13 cellular contexts compared by ENCODE assay signal in genomic region chr11:32852142-32852541, GRCh38. TPM values are rescaled to one million over a fixed set of nuclear protein-coding genes. Genes with fewer than 3 reads are reported as not detected.
A peak's percentile ranks its signal among the peaks of the same experiment; 100 is the strongest.
DNase-seq lines count a peak whose midpoint lies in the region; ATAC-seq, FAIRE-seq and TF ChIP-seq lines count a peak whose summit lies in the region.
"Had no signal": no experiment of that assay in that cellular context is flagged by ENCODE, and none has a peak within 500 bp of the region (broad histone marks: within the 10 kb centered on the region; RNA-seq: fewer than 3 reads in every experiment).

No MANE protein-coding gene starts in this region.

- H3K36me3 ChIP-seq in ACC112 (ENCODE audit: insufficient read depth, low read length) = no peaks in the 10 kb centered on the region
- peaks cover 0 to 3% of the 10 kb centered on the region in 2 experiments for H3K36me3 ChIP-seq in keratinocyte (ENCODE audit: control insufficient read depth in 2 of 2, extremely low read depth in 1 of 2, insufficient read depth in 2 of 2, low read length in 2 of 2)
- H3K36me3 ChIP-seq in A673 (ENCODE audit: insufficient read depth, low read length, poor library complexity, severe bottlenecking) = no peaks in the 10 kb centered on the region

- H2AFZ ChIP-seq in ACC112 (ENCODE audit: low read length, unreplicated experiment) (peak overlapping the region; percentile 66), keratinocyte (ENCODE audit: control insufficient read depth, low read length) (no peak overlapping the region)

- H3K79me2 ChIP-seq in ACC112 (ENCODE audit: control insufficient read depth, insufficient read depth, low read length, unreplicated experiment) = no peaks in the 10 kb centered on the region
- H3K79me2 ChIP-seq in keratinocyte (ENCODE audit: control insufficient read depth, insufficient read depth, low read length) = no peaks in the 10 kb centered on the region

- H3K4me1 ChIP-seq in ACC112 (ENCODE audit: control insufficient read depth, insufficient read depth, low read length, unreplicated experiment) (no peaks in the 10 kb centered on the region), keratinocyte (ENCODE audit: control insufficient read depth, extremely low read depth, insufficient read depth, low read length) (peaks cover 9% of the 10 kb centered on the region), A673 (ENCODE audit: insufficient read depth, low read length, poor library complexity, severe bottlenecking) (peaks cover 10% of the 10 kb centered on the region)
- H3K4me1 ChIP-seq: body of pancreas had no signal

- H3K27me3 ChIP-seq in ACC112 (ENCODE audit: insufficient read depth, low read length) (no peaks in the 10 kb centered on the region), keratinocyte (ENCODE audit: control insufficient read depth, extremely low read depth, insufficient read depth, low read length) (no peaks in the 10 kb centered on the region), A673 (replicated peaks; ENCODE audit: insufficient read depth, low read depth, low read length, poor library complexity) (no peaks in the 10 kb centered on the region)
- H3K27me3 ChIP-seq: body of pancreas had no signal

- no peak overlapping the region for H3K27ac ChIP-seq in ACC112 (ENCODE audit: low read depth, low read length)
- peak overlapping the region; percentile 70 for H3K27ac ChIP-seq in keratinocyte (ENCODE audit: control insufficient read depth, insufficient read depth, low read length)
- H3K27ac ChIP-seq in A673 (ENCODE audit: low read depth, low read length, poor library complexity, severe bottlenecking) = no peak overlapping the region
- H3K27ac ChIP-seq: body of pancreas had no signal

- no peak for ATAC-seq in GM21367 (IDR thresholded peaks at IDR 0.05; ENCODE audit: unreplicated experiment)
- ATAC-seq: body of pancreas had no signal

- TF ChIP-seq CTCF in keratinocyte (optimal IDR thresholded peaks at IDR 0.05 in 1 of 3, IDR thresholded peaks at IDR 0.05 in 1 of 3, conservative IDR thresholded peaks at IDR 0.05 in 1 of 3; ENCODE audit: extremely low read depth in 1 of 3, insufficient read depth in 2 of 3, low read length in 3 of 3) = peak in 1 of 3 experiments; percentile 4
- no peak for TF ChIP-seq CTCF in A673 (conservative IDR thresholded peaks at IDR 0.05; ENCODE audit: low read depth, low read length)

- H3K4me2 ChIP-seq in keratinocyte (ENCODE audit: control insufficient read depth, extremely low read depth, insufficient read depth, low read depth, low read length) = peak overlapping the region; percentile 56

- CTCF ChIA-PET in A673 (lab: Charles Lee) = no interaction called here

- no peaks in the 10 kb centered on the region for H4K20me1 ChIP-seq in keratinocyte (ENCODE audit: control insufficient read depth, extremely low read depth, insufficient read depth, low read length)

- H3K4me3 ChIP-seq in ACC112 (ENCODE audit: low read depth, low read length) (no peak overlapping the region), keratinocyte (ENCODE audit: control insufficient read depth in 2 of 3, extremely low read depth in 1 of 3, insufficient read depth in 2 of 3, low read depth in 1 of 3, low read length in 3 of 3) (no peak overlapping the region), A673 (ENCODE audit: low read depth, low read length, poor library complexity, severe bottlenecking) (no peak overlapping the region)
- H3K4me3 ChIP-seq: body of pancreas had no signal

- POLR2A ChIA-PET in A673 (lab: Charles Lee; ENCODE audit: low non-redundant PET) = no interaction called here

- no peaks in the 10 kb centered on the region for H3K9me3 ChIP-seq in keratinocyte (ENCODE audit: control insufficient read depth, low read depth, low read length)
- H3K9me3 ChIP-seq in A673 (ENCODE audit: low read depth, low read length, poor library complexity, severe bottlenecking) = no peaks in the 10 kb centered on the region
- H3K9me3 ChIP-seq: body of pancreas had no signal

- dilution Hi-C loops in keratinocyte (cut with MboI; ENCODE audit: extremely low pct_ligation_motif_present, low sequenced_read_pairs) = no loop called here

- intact Hi-C loops in A673 (cut with micrococcal nuclease; ENCODE audit: unreplicated experiment) = no loop called here

- H3K9me1 ChIP-seq in keratinocyte (ENCODE audit: control insufficient read depth, extremely low read depth, insufficient read depth, low read length) = no peaks in the 10 kb centered on the region

- FAIRE-seq in keratinocyte (lab: Jason Lieb, UNC) = peak; percentile 81

- DNase-seq in LoVo (ENCODE audit: low spot score) (peak; percentile 87), astrocyte of the hippocampus (ENCODE audit: low read depth, low spot score) (peak; percentile 54), keratinocyte (ENCODE audit: low read depth, low spot score) (peak; percentile 46), kidney glomerular epithelial cell (lab: John Stamatoyannopoulos, UW) (no peak), HuH-7.5 (ENCODE audit: low spot score) (no peak), A673 (ENCODE audit: low spot score) (no peak)
- DNase-seq: body of pancreas; NCI-H1417; NK-92 treated with Interleukin-12 subunit alpha and Interleukin-12 subunit beta, amount 100 ng/mL, for 24 hours; right cardiac atrium had no signal

- no TSS peak for BruUV-seq in A673 (replicated peaks; lab: Mats Ljungman, UMichigan)

- peak overlapping the region; percentile 45 for H3K9ac ChIP-seq in keratinocyte (ENCODE audit: control insufficient read depth, extremely low read depth, insufficient read depth, low read length)

RNA-seq across cellular contexts. Expression of gene PRRG4, which starts 22.4 kb away (rescaled TPM):
- polyA plus RNA-seq in keratinocyte = 6.9 to 12.4 TPM (median 10.0 TPM) in 3 replicates
- polyA plus RNA-seq in keratinocyte (2011; ENCODE audit: low read depth) = 9.1 TPM
- polyA plus RNA-seq in keratinocyte (2011; cell fraction: cytosol; rRNA removed) = 7.1 and 10.9 TPM in 2 replicates
- 9.7 and 10.5 TPM in 2 replicates for polyA plus RNA-seq in keratinocyte (2011; cell fraction: nucleus; rRNA removed)
- 5.7 and 23.6 TPM in 2 replicates for polyA plus RNA-seq in keratinocyte (2012; ENCODE audit: low replicate concordance)
- 4.4 to 12.1 TPM (median 9.6 TPM) in 3 replicates for polyA minus RNA-seq in keratinocyte
- polyA minus RNA-seq in keratinocyte (2011; cell fraction: cytosol; rRNA and poly(A)+ RNA removed) = 12.3 TPM
- 8.1 and 14.1 TPM in 2 replicates for polyA minus RNA-seq in keratinocyte (2011; cell fraction: nucleus; rRNA and poly(A)+ RNA removed)
- 2.9 and 3.8 TPM in 2 replicates for total RNA-seq in A673 (2021)

RNA-seq across cellular contexts. Expression of gene QSER1, which starts 40.5 kb away (rescaled TPM):
- 8.5 to 14.7 TPM (median 9.7 TPM) in 3 replicates for polyA plus RNA-seq in keratinocyte
- 10.9 TPM for polyA plus RNA-seq in keratinocyte (2011; ENCODE audit: low read depth)
- polyA plus RNA-seq in keratinocyte (2011; cell fraction: cytosol; rRNA removed) = 7.2 and 13.8 TPM in 2 replicates
- polyA plus RNA-seq in keratinocyte (2011; cell fraction: nucleus; rRNA removed) = 15.8 and 20.9 TPM in 2 replicates
- polyA plus RNA-seq in keratinocyte (2012; ENCODE audit: low replicate concordance) = 7.5 and 11.7 TPM in 2 replicates
- polyA minus RNA-seq in keratinocyte = 12.2 to 38.7 TPM (median 17.4 TPM) in 3 replicates
- polyA minus RNA-seq in keratinocyte (2011; cell fraction: cytosol; rRNA and poly(A)+ RNA removed) = 15.2 TPM
- polyA minus RNA-seq in keratinocyte (2011; cell fraction: nucleus; rRNA and poly(A)+ RNA removed) = 21.9 and 43.3 TPM in 2 replicates
- 98.6 and 111 TPM in 2 replicates for total RNA-seq in A673 (2021)

RNA-seq across cellular contexts. Expression of gene CCDC73, which starts 57.7 kb away (rescaled TPM):
- polyA plus RNA-seq in keratinocyte = not detected in 3 replicates
- not detected for polyA plus RNA-seq in keratinocyte (2011; ENCODE audit: low read depth)
- polyA plus RNA-seq in keratinocyte (2011; cell fraction: cytosol; rRNA removed) = not detected in 2 replicates
- not detected in 2 replicates for polyA plus RNA-seq in keratinocyte (2011; cell fraction: nucleus; rRNA removed)
- 0.06 TPM in 1 of 2 replicates, not detected in the other for polyA plus RNA-seq in keratinocyte (2012; ENCODE audit: low replicate concordance)
- not detected in 3 replicates for polyA minus RNA-seq in keratinocyte
- polyA minus RNA-seq in keratinocyte (2011; cell fraction: cytosol; rRNA and poly(A)+ RNA removed) = not detected
- not detected in 2 replicates for polyA minus RNA-seq in keratinocyte (2011; cell fraction: nucleus; rRNA and poly(A)+ RNA removed)
- total RNA-seq in A673 (2021) = not detected in 2 replicates
- total RNA-seq: mesenteric fat pad, right cardiac atrium had no signal
- polyA plus RNA-seq: right cardiac atrium had no signal

Comparison
In these comparisons a context has a peak if more than half of its experiments do, and no peak if none do; other contexts are left out.
1. DNase-seq: peak in LoVo (single experiment), astrocyte of the hippocampus (single experiment) and keratinocyte (single experiment); none in kidney glomerular epithelial cell (single experiment), HuH-7.5 (single experiment) and A673 (single experiment).